Comparison of ENCODE assay signal across 2 cellular contexts in the genomic region with DNA sequence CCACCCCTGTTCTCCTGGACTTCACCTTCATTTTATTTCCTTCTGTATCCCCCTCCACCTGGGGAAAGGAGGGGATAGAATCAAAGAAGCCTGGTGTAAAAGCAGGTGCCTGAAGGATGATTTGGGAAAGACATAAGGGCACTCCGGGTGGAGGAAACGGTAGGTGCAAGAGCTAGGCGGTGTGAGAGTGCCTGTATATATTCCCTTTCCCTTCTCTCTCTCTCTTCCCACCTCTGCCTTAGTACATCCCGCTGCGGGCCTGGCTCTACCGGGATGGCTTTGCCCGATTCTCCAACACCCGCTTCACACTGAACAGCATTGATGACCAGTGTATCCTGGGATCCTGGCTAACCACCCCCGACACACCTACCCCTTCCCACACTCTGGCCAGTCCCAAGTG.
TF ChIP-seq lines count a peak whose summit lies in the region.

No MANE protein-coding gene starts in this region.

TF ChIP-seq in HepG2, 621 proteins besides CTCF, POLR2A, EP300 and RAD21:
- no peak for TF ChIP-seq ZNF30 (CRISPR knock-in tag; IDR thresholded peaks at IDR 0.05)
- no peak for TF ChIP-seq KAT8 (CRISPR knock-in tag; IDR thresholded peaks at IDR 0.05)
- no peak for TF ChIP-seq BCL6 (CRISPR knock-in tag; IDR thresholded peaks at IDR 0.05)
- no peak for TF ChIP-seq MYNN (CRISPR knock-in tag; IDR thresholded peaks at IDR 0.05; ENCODE audit: low read depth)
- no peak for TF ChIP-seq SUZ12 (IDR thresholded peaks at IDR 0.05; ENCODE audit: low read depth, low read length)
- TF ChIP-seq SNAI1 (CRISPR knock-in tag; IDR thresholded peaks at IDR 0.05; ENCODE audit: borderline replicate concordance) = no peak
- TF ChIP-seq, protein P1, sequence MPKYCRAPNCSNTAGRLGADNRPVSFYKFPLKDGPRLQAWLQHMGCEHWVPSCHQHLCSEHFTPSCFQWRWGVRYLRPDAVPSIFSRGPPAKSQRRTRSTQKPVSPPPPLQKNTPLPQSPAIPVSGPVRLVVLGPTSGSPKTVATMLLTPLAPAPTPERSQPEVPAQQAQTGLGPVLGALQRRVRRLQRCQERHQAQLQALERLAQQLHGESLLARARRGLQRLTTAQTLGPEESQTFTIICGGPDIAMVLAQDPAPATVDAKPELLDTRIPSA (CRISPR knock-in tag; IDR thresholded peaks at IDR 0.05; ENCODE audit: borderline replicate concordance) = no peak
- no peak for TF ChIP-seq ZNF496 (CRISPR knock-in tag; IDR thresholded peaks at IDR 0.05; ENCODE audit: insufficient replicate concordance)
- no peak for TF ChIP-seq RBM39 (IDR thresholded peaks at IDR 0.05; ENCODE audit: low read depth, low read length, poor library complexity, severe bottlenecking)
- no peak for TF ChIP-seq ZNF460 (CRISPR knock-in tag; IDR thresholded peaks at IDR 0.05; ENCODE audit: borderline replicate concordance)
- TF ChIP-seq, protein P2, sequence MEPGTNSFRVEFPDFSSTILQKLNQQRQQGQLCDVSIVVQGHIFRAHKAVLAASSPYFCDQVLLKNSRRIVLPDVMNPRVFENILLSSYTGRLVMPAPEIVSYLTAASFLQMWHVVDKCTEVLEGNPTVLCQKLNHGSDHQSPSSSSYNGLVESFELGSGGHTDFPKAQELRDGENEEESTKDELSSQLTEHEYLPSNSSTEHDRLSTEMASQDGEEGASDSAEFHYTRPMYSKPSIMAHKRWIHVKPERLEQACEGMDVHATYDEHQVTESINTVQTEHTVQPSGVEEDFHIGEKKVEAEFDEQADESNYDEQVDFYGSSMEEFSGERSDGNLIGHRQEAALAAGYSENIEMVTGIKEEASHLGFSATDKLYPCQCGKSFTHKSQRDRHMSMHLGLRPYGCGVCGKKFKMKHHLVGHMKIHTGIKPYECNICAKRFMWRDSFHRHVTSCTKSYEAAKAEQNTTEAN (CRISPR knock-in tag; conservative IDR thresholded peaks at IDR 0.05) = no peak
- no peak for TF ChIP-seq ATAD3A (CRISPR knock-in tag; IDR thresholded peaks at IDR 0.05)
- TF ChIP-seq ZNF883 (CRISPR knock-in tag; IDR thresholded peaks at IDR 0.05; ENCODE audit: not compliant biosample characterization) = no peak
- no peak for TF ChIP-seq PHF21A (CRISPR knock-in tag; IDR thresholded peaks at IDR 0.05)
- no peak for TF ChIP-seq IRX3 (CRISPR knock-in tag; IDR thresholded peaks at IDR 0.05; ENCODE audit: borderline replicate concordance, low read depth)

TF ChIP-seq in H1, 55 proteins besides CTCF, POLR2A, EP300 and RAD21:
- no peak for TF ChIP-seq POU5F1 (IDR thresholded peaks at IDR 0.05; ENCODE audit: low read depth, low read length)
- no peak for TF ChIP-seq SUZ12 (IDR thresholded peaks at IDR 0.05; ENCODE audit: low read length)
- TF ChIP-seq CTBP2 (IDR thresholded peaks at IDR 0.05; ENCODE audit: borderline replicate concordance, insufficient read depth, insufficient read length, low read length) = no peak
TF ChIP-seq in H1: peak in this region for 0.
